In the genomic region with DNA sequence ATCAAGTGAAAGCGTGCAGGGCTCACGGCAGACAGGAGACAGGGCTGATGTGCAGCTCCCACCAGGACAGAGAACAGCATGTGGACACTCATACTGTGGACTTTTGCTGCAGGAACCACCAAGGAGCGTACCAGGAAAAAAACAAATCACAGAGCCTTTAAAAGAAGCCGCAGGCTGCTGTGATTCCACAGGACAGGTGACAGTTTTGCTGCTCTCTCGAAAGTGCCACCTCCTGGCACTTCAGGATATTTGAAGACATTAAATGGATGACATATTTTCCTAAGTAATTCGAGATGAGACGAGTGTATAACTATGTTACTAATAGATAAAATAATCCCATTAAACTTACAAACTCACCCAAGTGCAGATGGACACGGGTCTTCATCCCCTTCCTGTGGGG, we compare ENCODE assay signal across 21 cellular contexts. TPM values are rescaled to one million over a fixed set of nuclear protein-coding genes. Genes with fewer than 3 reads are reported as not detected.
"Had no signal": no experiment of that assay in that cellular context is flagged by ENCODE, and none has a peak within 500 bp of the region (broad histone marks: within the 10 kb centered on the region; RNA-seq: fewer than 3 reads in every experiment).

No MANE protein-coding gene starts in this region.

- H3K27ac ChIP-seq: body of pancreas, colonic mucosa, thyroid gland had no signal

- H3K4me1 ChIP-seq: body of pancreas, colonic mucosa, thyroid gland had no signal

- H3K36me3 ChIP-seq: colonic mucosa, thyroid gland had no signal

- H3K4me3 ChIP-seq: body of pancreas, colonic mucosa, thyroid gland had no signal

- H3K9me3 ChIP-seq: body of pancreas, colonic mucosa, thyroid gland had no signal

- H3K27me3 ChIP-seq: body of pancreas, colonic mucosa, thyroid gland had no signal

- DNase-seq: activated CD4-positive, alpha-beta T cell treated with anti-CD3 and anti-CD28 coated beads, Interleukin-2, amount 10 ng/mL, durations not matched to agents 24 days and 14 days; activated CD8-positive, alpha-beta T cell treated with anti-CD3 and anti-CD28 coated beads, Interleukin-2, amount 10 ng/mL, durations not matched to agents 7 days and 5 days; activated naive CD4-positive, alpha-beta T cell treated with Interleukin-2 at 50 U/mL for 16 hours; activated naive CD8-positive, alpha-beta T cell treated with anti-CD3 and anti-CD28 coated beads, Interleukin-2, amount 10 ng/mL, durations not matched to agents 7 days and 5 days; activated T-cell treated with anti-CD3 and anti-CD28 coated beads, Interleukin-2, amount 50 U/mL, for 24 hours; amygdala; body of pancreas; colonic mucosa; foreskin melanocyte; glutamatergic neuron; hypothalamus; islet precursor cell; mammary epithelial cell; midbrain; stimulated activated CD4-positive, alpha-beta T cell treated with anti-CD3 and anti-CD28 coated beads, Interleukin-12 subunit alpha, Interleukin-12 subunit beta, amount 100 ng/mL, for 4 hours; stimulated activated CD4-positive, alpha-beta T cell treated with anti-CD3 and anti-CD28 coated beads, Interleukin-1b, Interleukin-23, amount 100 ng/mL, for 48 hours; stimulated activated CD8-positive, alpha-beta memory T cell treated with anti-CD3 and anti-CD28 coated beads, Interleukin-4, amount 100 ng/mL, for 48 hours; stimulated activated naive CD4-positive, alpha-beta T cell; T1000; thyroid gland had no signal

RNA-seq across cellular contexts. Expression of gene ZDHHC11B, which starts 37.0 kb away (rescaled TPM):
- total RNA-seq: activated CD4-positive, alpha-beta T cell treated with anti-CD3 and anti-CD28 coated beads, Interleukin-2, amount 10 ng/mL, durations not matched to agents 24 days and 14 days; epithelial cell of proximal tubule had no signal
